26 cellular contexts compared by ENCODE assay signal in the genomic region with DNA sequence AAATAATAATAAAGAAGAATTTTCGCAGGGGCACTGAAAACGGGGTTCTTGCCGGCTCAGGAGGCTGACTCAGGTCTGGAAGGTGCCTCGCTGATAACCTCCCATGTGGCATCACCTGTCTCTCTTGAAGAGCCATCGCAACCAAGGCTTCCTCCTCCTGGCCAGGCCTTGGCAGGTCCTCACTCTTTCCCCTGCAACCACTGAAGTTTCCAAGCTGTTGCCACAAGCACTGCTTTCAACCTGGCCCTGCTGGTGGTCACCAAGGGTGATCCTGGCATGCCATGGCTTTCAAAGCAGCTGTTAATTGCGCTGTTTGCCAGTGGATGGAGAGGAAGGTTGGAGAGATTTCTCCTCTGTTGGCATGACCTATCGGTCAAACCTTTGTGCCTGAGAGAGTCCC.
"Had no signal": no experiment of that assay in that cellular context is flagged by ENCODE, and none has a peak within 500 bp of the region (broad histone marks: within the 10 kb centered on the region; RNA-seq: fewer than 3 reads in every experiment).

No MANE protein-coding gene starts in this region.

- ATAC-seq: K562 had no signal

- H3K4me2 ChIP-seq: KMS-11 had no signal

- H3K27ac ChIP-seq: HL-60, KMS-11, SJSA1, SK-N-MC had no signal

- DNase-seq: Kasumi-1, MM.1S, NCI-H1048, NCI-H1105, NCI-H1417, NCI-H1436 treated with DMSO at 0.1 percent for 48 hours, NCI-H1694, NCI-H187 treated with DMSO at 0.1 percent for 48 hours, NCI-H2029 treated with DMSO at 0.1 percent for 48 hours, NCI-H2107, NCI-H2227 treated with DMSO at 0.1 percent for 48 hours, NCI-H446, NCI-H510A, NCI-H524 treated with DMSO at 0.1 percent for 48 hours, NCI-H69, NCI-H774, Right ventricle myocardium superior, RPMI8226, SIG-M5 had no signal

- H3K36me3 ChIP-seq: SJSA1 had no signal

- H3K27me3 ChIP-seq: SJSA1 had no signal

- FAIRE-seq: HTR-8/SVneo, K562, RCC 7860 had no signal

- H3K9me3 ChIP-seq: SJSA1 had no signal

- H3K4me3 ChIP-seq: K562, SJSA1, SK-N-MC had no signal

- H3K9ac ChIP-seq: KMS-11 had no signal
